ENCODE assay signal across 21 cellular contexts in genomic region chr13:98785405-98785804, GRCh38. TPM values are rescaled to one million over a fixed set of nuclear protein-coding genes. Genes with fewer than 3 reads are reported as not detected.
"Had no signal": no experiment of that assay in that cellular context is flagged by ENCODE, and none has a peak within 500 bp of the region (broad histone marks: within the 10 kb centered on the region; RNA-seq: fewer than 3 reads in every experiment).

No MANE protein-coding gene starts in this region.

- H3K27ac ChIP-seq: coronary artery, gastrocnemius medialis, heart right ventricle, left ventricle myocardium inferior, lower lobe of right lung, neutrophil, sigmoid colon, tibial artery, upper lobe of left lung, uterus had no signal

- ATAC-seq: gastrocnemius medialis, heart right ventricle had no signal

- H3K9me3 ChIP-seq: gastrocnemius medialis, lower lobe of right lung, neutrophil, sigmoid colon, tibial artery, upper lobe of left lung, uterus had no signal

- H3K4me3 ChIP-seq: coronary artery, gastrocnemius medialis, heart right ventricle, left ventricle myocardium inferior, lower lobe of right lung, sigmoid colon, skin epidermis, tibial artery, upper lobe of left lung, uterus had no signal

- H3K36me3 ChIP-seq: gastrocnemius medialis, heart right ventricle, left ventricle myocardium inferior, lower lobe of right lung, neutrophil, sigmoid colon, tibial artery, upper lobe of left lung, uterus had no signal

- H3K4me1 ChIP-seq: gastrocnemius medialis, heart right ventricle, left ventricle myocardium inferior, lower lobe of right lung, sigmoid colon, tibial artery, upper lobe of left lung, uterus had no signal

- DNase-seq: effector CD4-positive, alpha-beta T cell; endodermal cell; gastrocnemius medialis; heart right ventricle; hypothalamus; left ventricle myocardium inferior; lower lobe of right lung; naive B cell; sigmoid colon; stimulated activated CD4-positive, alpha-beta T cell treated with anti-CD3 and anti-CD28 coated beads, Interleukin-12 subunit alpha, Interleukin-12 subunit beta, amount 100 ng/mL, for 4 hours; stimulated activated naive CD4-positive, alpha-beta T cell treated with Interleukin-2 at 50 U/mL for 16 hours; tibial artery; upper lobe of left lung; uterus had no signal

- H3K27me3 ChIP-seq: gastrocnemius medialis, sigmoid colon, upper lobe of left lung, uterus had no signal

RNA-seq across cellular contexts. Expression of gene SLC15A1, which starts 32.9 kb away (rescaled TPM):
- total RNA-seq: chondrocyte, dermis microvascular lymphatic vessel endothelial cell, endothelial cell of umbilical vein, gastrocnemius medialis, heart right ventricle, left ventricle myocardium inferior, lower lobe of right lung, osteoblast had no signal
- polyA plus RNA-seq: endothelial cell of umbilical vein had no signal
